28 cellular contexts compared by ENCODE assay signal in the genomic region with DNA sequence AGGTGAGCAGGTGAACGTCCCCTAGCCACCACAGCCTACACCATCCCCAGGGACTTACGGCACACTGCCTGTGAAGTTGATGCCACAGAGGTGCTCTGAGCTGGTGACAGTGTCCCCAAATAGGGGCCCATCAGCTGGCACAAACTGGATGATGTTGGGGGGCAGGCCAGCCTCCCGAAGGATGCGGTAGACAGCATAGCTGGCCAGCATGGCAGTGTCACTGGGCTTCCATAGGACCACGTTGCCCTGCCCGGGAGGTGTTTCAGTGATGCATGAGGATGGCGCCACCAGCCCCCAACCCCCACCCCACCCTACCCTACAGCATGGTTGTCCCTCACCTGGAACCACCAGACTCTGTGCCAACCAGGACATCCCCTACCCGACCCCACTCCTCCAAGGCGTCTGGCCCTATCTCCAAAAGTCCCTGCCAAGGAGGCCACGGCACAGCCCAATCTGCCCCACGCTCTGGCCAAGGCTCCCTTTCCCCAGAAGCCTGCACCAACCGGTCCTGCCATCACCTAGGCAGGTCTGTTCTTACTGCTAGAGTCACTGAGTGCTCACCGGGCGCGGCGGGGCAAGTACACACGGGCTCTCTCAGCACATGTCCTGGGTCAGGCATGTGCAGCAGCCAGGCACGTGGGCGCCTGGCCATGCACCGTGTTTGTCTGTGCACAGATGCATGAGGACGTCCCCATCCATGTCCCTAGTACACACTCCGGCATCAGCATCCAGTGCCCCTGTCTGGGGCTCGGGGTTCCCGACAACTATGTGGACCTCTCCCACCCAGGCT. TPM values are rescaled to one million over a fixed set of nuclear protein-coding genes. Genes with fewer than 3 reads are reported as not detected.
DNase-seq lines count a peak whose midpoint lies in the region; ATAC-seq, FAIRE-seq and TF ChIP-seq lines count a peak whose summit lies in the region.
"Had no signal": no experiment of that assay in that cellular context is flagged by ENCODE, and none has a peak within 500 bp of the region (broad histone marks: within the 10 kb centered on the region; RNA-seq: fewer than 3 reads in every experiment).

No MANE protein-coding gene starts in this region.

- no peaks in the 10 kb centered on the region for H3K9me3 ChIP-seq in HepG2 (ENCODE audit: low read length)
- H3K9me3 ChIP-seq in right lobe of liver = no peaks in the 10 kb centered on the region
- H3K9me3 ChIP-seq in esophagus (ENCODE audit: control insufficient read depth in 2 of 2, insufficient read depth in 1 of 2, low read depth in 1 of 2, low read length in 1 of 2) = no peaks in the 10 kb centered on the region
- H3K9me3 ChIP-seq in uterus = no peaks in the 10 kb centered on the region
- H3K9me3 ChIP-seq: BLaER1 treated with 17β-estradiol and CSF1 and Interleukin-3, amounts not matched to agents 10 nM and 100 nM; HAP-1; MG63 had no signal

- TF ChIP-seq EP300 in HepG2 (IDR thresholded peaks at IDR 0.05; ENCODE audit: low read depth in 2 of 2, low read length in 2 of 2) = no peak
- TF ChIP-seq EP300 in HepG2 (CRISPR knock-in tag; IDR thresholded peaks at IDR 0.05; ENCODE audit: borderline replicate concordance) = no peak

- DNase-seq in HepG2 (ENCODE audit: low spot score) (no peak), right lobe of liver (no peak), kidney tubule cell (ENCODE audit: low spot score) (peak; percentile 38), ureter (ENCODE audit: low spot score) (peak; percentile 59), uterus (no peak), NOMO-1 treated with dmso at 0.1 percent for 144 hours (lab: John Stamatoyannopoulos, UW; ENCODE audit: unreplicated experiment) (no peak)
- DNase-seq in stimulated activated CD4-positive, alpha-beta T cell treated with anti-CD3 and anti-CD28 coated beads, Interleukin-15, amount 100 ng/mL, for 24 hours = no peak
- DNase-seq: CD4-positive, alpha-beta T cell; GOT3; KG1; NCI-H1105 treated with DMSO at 0.1 percent for 48 hours; NCI-H146; NCI-H1930; NCI-H2107; NCI-H524; NCI-H748 treated with DMSO at 0.1 percent for 48 hours; NK-92 treated with Interleukin-12 subunit alpha and Interleukin-12 subunit beta, amount 100 ng/mL, for 24 hours; SHP77 treated with DMSO at 0.1 percent for 48 hours had no signal

- H3K4me3 ChIP-seq in HepG2 (replicated peaks in 1 of 3; ENCODE audit: insufficient read depth in 1 of 3, low read depth in 2 of 3, low read length in 3 of 3) = no peak overlapping the region
- H3K4me3 ChIP-seq in right lobe of liver = no peak overlapping the region
- H3K4me3 ChIP-seq in esophagus (ENCODE audit: low read depth in 1 of 2, low read length in 2 of 2) = no peak overlapping the region
- H3K4me3 ChIP-seq in uterus = no peak overlapping the region
- H3K4me3 ChIP-seq: BLaER1 treated with 17β-estradiol and CSF1 and Interleukin-3, amounts not matched to agents 10 nM and 100 nM; HAP-1; MG63 had no signal

- POLR2A ChIA-PET in HepG2 (lab: Yijun Ruan, JAX) = no interaction called here

- H3K27ac ChIP-seq in HepG2 (ENCODE audit: extremely low read length, insufficient read depth, low read length) = no peak overlapping the region
- H3K27ac ChIP-seq in right lobe of liver = no peak overlapping the region
- peak overlapping the region; percentile 68 to 77 for H3K27ac ChIP-seq in esophagus (ENCODE audit: low read depth in 2 of 2, low read length in 1 of 2)
- H3K27ac ChIP-seq in uterus = no peak overlapping the region
- H3K27ac ChIP-seq: BLaER1 treated with 17β-estradiol and CSF1 and Interleukin-3, amounts not matched to agents 10 nM and 100 nM had no signal

- no TSS peak for BruUV-seq in HepG2 (replicated peaks; lab: Mats Ljungman, UMichigan)

- H3K79me2 ChIP-seq in HepG2 (ENCODE audit: insufficient read depth, low read length) = no peaks in the 10 kb centered on the region

- WGBS in HepG2 (ENCODE audit: low lambda C conversion rate) = 100% methylated on average over 2 of the region's 24 CpGs
- 89% methylated on average over 3 of the region's 24 CpGs for WGBS in right lobe of liver (ENCODE audit: insufficient coverage, low coverage, low lambda C conversion rate, missing lambda C conversion rate)
- 57 to 63% methylated on average over 24 of the region's 24 CpGs for WGBS in esophagus, 2 donors

- CTCF ChIA-PET in HepG2 (lab: Yijun Ruan, JAX; ENCODE audit: low intra/inter-chr PET ratio, low total read pairs) = no interaction called here

- H4K20me1 ChIP-seq in HepG2 (ENCODE audit: insufficient read depth, low read length) = peaks cover 31% of the 10 kb centered on the region

- TF ChIP-seq POLR2A in HepG2 (IDR thresholded peaks at IDR 0.05; ENCODE audit: insufficient read depth in 1 of 2, low read depth in 2 of 2, low read length in 2 of 2) = no peak
- no peak for TF ChIP-seq POLR2A in right lobe of liver (IDR thresholded peaks at IDR 0.05)
- no peak for TF ChIP-seq POLR2A in uterus (IDR thresholded peaks at IDR 0.05)

- FAIRE-seq in HepG2 (lab: Jason Lieb, UNC) = no peak
- FAIRE-seq: A204.1, G401.6 had no signal

- H2AFZ ChIP-seq in HepG2 (ENCODE audit: low read length) = no peak overlapping the region

- H3K4me1 ChIP-seq in HepG2 (ENCODE audit: insufficient read depth, low read length) (no peaks in the 10 kb centered on the region), right lobe of liver (no peaks in the 10 kb centered on the region), esophagus (ENCODE audit: control insufficient read depth in 2 of 2, insufficient read depth in 2 of 2, low read length in 1 of 2) (peaks cover 5 to 34% of the 10 kb centered on the region in 2 donors), uterus (no peaks in the 10 kb centered on the region)
- H3K4me1 ChIP-seq: BLaER1 treated with 17β-estradiol and CSF1 and Interleukin-3, amounts not matched to agents 10 nM and 100 nM had no signal

- H3K36me3 ChIP-seq in HepG2 (replicated peaks in 1 of 2; ENCODE audit: control insufficient read depth in 1 of 2, insufficient read depth in 2 of 2, low read length in 2 of 2) (peaks cover 52 to 93% of the 10 kb centered on the region in 2 experiments), right lobe of liver (peaks cover 0 to 83% (median 36%) of the 10 kb centered on the region in 4 donors), esophagus (ENCODE audit: control insufficient read depth in 2 of 2, insufficient read depth in 2 of 2, low read length in 1 of 2) (peaks cover 0 to 13% of the 10 kb centered on the region in 2 donors), uterus (no peaks in the 10 kb centered on the region)
- H3K36me3 ChIP-seq: HAP-1, MG63 had no signal

- H3K9ac ChIP-seq in HepG2 (ENCODE audit: insufficient read depth, low read depth, low read length) = no peak overlapping the region
- H3K9ac ChIP-seq: BLaER1 treated with 17β-estradiol and CSF1 and Interleukin-3, amounts not matched to agents 10 nM and 100 nM had no signal

- no peak overlapping the region for H3K4me2 ChIP-seq in HepG2 (ENCODE audit: low read depth, low read length)
- H3K4me2 ChIP-seq: BLaER1 treated with 17β-estradiol and CSF1 and Interleukin-3, amounts not matched to agents 10 nM and 100 nM had no signal

- ATAC-seq in HepG2 (no peak), right lobe of liver (no peak)
- ATAC-seq: Panc1 had no signal

- no peak for TF ChIP-seq RAD21 in HepG2 (CRISPR knock-in tag; IDR thresholded peaks at IDR 0.05)

- TF ChIP-seq CTCF in HepG2 (CRISPR knock-in tag; IDR thresholded peaks at IDR 0.05) (no peak), right lobe of liver (IDR thresholded peaks at IDR 0.05) (no peak), uterus (IDR thresholded peaks at IDR 0.05) (no peak)

- intact Hi-C loops in HepG2 (cut with micrococcal nuclease; ENCODE audit: unreplicated experiment) (no loop called here), right lobe of liver (cut with DNase I) (no loop called here), uterus (cut with DNase I; ENCODE audit: low total_unique reads) (no loop called here)

- H3K27me3 ChIP-seq in HepG2 (ENCODE audit: control insufficient read depth in 1 of 2, insufficient read depth in 2 of 2, low read length in 2 of 2) = no peaks in the 10 kb centered on the region
- no peaks in the 10 kb centered on the region for H3K27me3 ChIP-seq in right lobe of liver
- H3K27me3 ChIP-seq in esophagus (ENCODE audit: control insufficient read depth in 1 of 2, insufficient read depth in 2 of 2, low read length in 2 of 2) = no peaks in the 10 kb centered on the region
- no peaks in the 10 kb centered on the region for H3K27me3 ChIP-seq in uterus
- H3K27me3 ChIP-seq: BLaER1 treated with 17β-estradiol and CSF1 and Interleukin-3, amounts not matched to agents 10 nM and 100 nM; MG63 had no signal

- in situ Hi-C loops in HepG2 (cut with HindIII; ENCODE audit: extremely low pct_ligation_motif_present, low pct_unique_long_range_greater_than_20kb) = no loop called here

RNA-seq across cellular contexts. Expression of a gene that starts 20.5 kb away (rescaled TPM):
- total RNA-seq in HepG2 (2016; rRNA removed; fragmentation: Illumina TruSeq; extraction: Trizol) (58.5 and 76.4 TPM in 2 replicates), right lobe of liver (100 to 1,000 TPM; 218 to 364 (median 265) TPM), ureter (74.4 TPM), uterus (10 to 100 TPM in 2 of 4 donors, 1 to 10 TPM in 2; 2.6 to 18.5 (median 10.3) TPM)
- total RNA-seq in HepG2 (2016; cell fraction: cytosol; rRNA removed; fragmentation: Illumina TruSeq; extraction: Trizol; ENCODE audit: low read depth) = 7.2 and 7.7 TPM in 2 replicates
- 53.0 and 79.3 TPM in 2 replicates for total RNA-seq in HepG2 (2016; cell fraction: insoluble cytoplasmic fraction; rRNA removed; fragmentation: Illumina TruSeq; extraction: Trizol)
- total RNA-seq in HepG2 (2016; cell fraction: membrane; rRNA removed; fragmentation: Illumina TruSeq; extraction: Trizol) = 22.0 and 22.8 TPM in 2 replicates
- 52.1 and 60.8 TPM in 2 replicates for total RNA-seq in HepG2 (2016; cell fraction: nucleus; rRNA removed; fragmentation: Illumina TruSeq; extraction: Trizol)
- polyA plus RNA-seq in HepG2 (2011; rRNA removed) (229 and 240 TPM in 2 replicates), esophagus (10 to 100 TPM; 34.7 to 39.6 TPM)
- 210 and 362 TPM in 2 replicates for polyA plus RNA-seq in HepG2 (2011; cell fraction: cytosol; rRNA removed)
- 328 and 432 TPM in 2 replicates for polyA plus RNA-seq in HepG2 (2011; cell fraction: nucleus; rRNA removed)
- polyA plus RNA-seq in HepG2 (2012) = 87.2 and 88.3 TPM in 2 replicates
- polyA plus RNA-seq in HepG2 (2016; cell fraction: cytosol; fragmentation: Illumina TruSeq; extraction: Trizol; ENCODE audit: low read depth) = 7.1 and 8.1 TPM in 2 replicates
- polyA plus RNA-seq in HepG2 (2016; cell fraction: insoluble cytoplasmic fraction; fragmentation: Illumina TruSeq; extraction: Trizol; ENCODE audit: low read depth) = 53.0 and 59.0 TPM in 2 replicates
- polyA plus RNA-seq in HepG2 (2016; cell fraction: membrane; fragmentation: Illumina TruSeq; extraction: Trizol; ENCODE audit: low read depth) = 16.0 and 17.1 TPM in 2 replicates
- 91.4 and 94.6 TPM in 2 replicates for polyA plus RNA-seq in HepG2 (2016; cell fraction: nucleus; fragmentation: Illumina TruSeq; extraction: Trizol; ENCODE audit: insufficient read depth, low read depth)
- polyA minus RNA-seq in HepG2 (2011; rRNA and poly(A)+ RNA removed; ENCODE audit: low replicate concordance) = 12.3 and 373 TPM in 2 replicates
- polyA minus RNA-seq in HepG2 (2011; cell fraction: cytosol; rRNA and poly(A)+ RNA removed) = 140 and 148 TPM in 2 replicates
- polyA minus RNA-seq in HepG2 (2011; cell fraction: nucleus; rRNA and poly(A)+ RNA removed) = 129 and 138 TPM in 2 replicates

RNA-seq across cellular contexts. Expression of a gene that starts 22.4 kb away (rescaled TPM):
- total RNA-seq in HepG2 (2016; rRNA removed; fragmentation: Illumina TruSeq; extraction: Trizol) = not detected in 2 replicates
- not detected in 2 replicates for total RNA-seq in HepG2 (2016; cell fraction: cytosol; rRNA removed; fragmentation: Illumina TruSeq; extraction: Trizol; ENCODE audit: low read depth)
- not detected in 2 replicates for total RNA-seq in HepG2 (2016; cell fraction: insoluble cytoplasmic fraction; rRNA removed; fragmentation: Illumina TruSeq; extraction: Trizol)
- total RNA-seq in HepG2 (2016; cell fraction: membrane; rRNA removed; fragmentation: Illumina TruSeq; extraction: Trizol) = not detected in 2 replicates
- total RNA-seq in HepG2 (2016; cell fraction: nucleus; rRNA removed; fragmentation: Illumina TruSeq; extraction: Trizol) = not detected in 2 replicates
- not detected in 2 replicates for polyA plus RNA-seq in HepG2 (2011; rRNA removed)
- polyA plus RNA-seq in HepG2 (2011; cell fraction: cytosol; rRNA removed) = 0.01 TPM in 1 of 2 replicates, not detected in the other
- polyA plus RNA-seq in HepG2 (2011; cell fraction: nucleus; rRNA removed) = 0.08 and 0.16 TPM in 2 replicates
- polyA plus RNA-seq in HepG2 (2012) = 0.09 TPM in 1 of 2 replicates, not detected in the other
- polyA plus RNA-seq in HepG2 (2016; cell fraction: cytosol; fragmentation: Illumina TruSeq; extraction: Trizol; ENCODE audit: low read depth) = not detected in 2 replicates
- not detected in 2 replicates for polyA plus RNA-seq in HepG2 (2016; cell fraction: insoluble cytoplasmic fraction; fragmentation: Illumina TruSeq; extraction: Trizol; ENCODE audit: low read depth)
- not detected in 2 replicates for polyA plus RNA-seq in HepG2 (2016; cell fraction: membrane; fragmentation: Illumina TruSeq; extraction: Trizol; ENCODE audit: low read depth)
- polyA plus RNA-seq in HepG2 (2016; cell fraction: nucleus; fragmentation: Illumina TruSeq; extraction: Trizol; ENCODE audit: insufficient read depth, low read depth) = not detected in 2 replicates
- not detected in 2 replicates for polyA minus RNA-seq in HepG2 (2011; rRNA and poly(A)+ RNA removed; ENCODE audit: low replicate concordance)
- polyA minus RNA-seq in HepG2 (2011; cell fraction: cytosol; rRNA and poly(A)+ RNA removed) = not detected in 2 replicates
- not detected in 2 replicates for polyA minus RNA-seq in HepG2 (2011; cell fraction: nucleus; rRNA and poly(A)+ RNA removed)
- total RNA-seq in right lobe of liver = under 1 TPM in 1 of 6 experiments, not detected in 5; 0.07 TPM
- under 1 TPM in 1 of 2 donors, not detected in 1; 0.01 TPM for polyA plus RNA-seq in esophagus
- total RNA-seq in ureter = not detected
- total RNA-seq in uterus = under 1 TPM in 1 of 4 donors, not detected in 3; 0.27 TPM
- total RNA-seq: CD4-positive, alpha-beta T cell; HFFc6; IMR-90 had no signal
- polyA plus RNA-seq: AG04450, IMR-90 had no signal

Comparison
In these comparisons a context has a peak if more than half of its experiments do, and no peak if none do; other contexts are left out.
1. DNase-seq: peak in kidney tubule cell (single experiment) and ureter (single experiment); none in HepG2 (single experiment), right lobe of liver (0 of 3), uterus (0 of 2), NOMO-1 treated with dmso at 0.1 percent for 144 hours (single experiment) and stimulated activated CD4-positive, alpha-beta T cell treated with anti-CD3 and anti-CD28 coated beads, Interleukin-15, amount 100 ng/mL, for 24 hours (single experiment).
2. H3K27ac ChIP-seq: peak in esophagus (2 of 2); none in HepG2 (single experiment), right lobe of liver (0 of 3) and uterus (0 of 2).